Comparison of ENCODE assay signal across 1 cellular context in the genomic region with DNA sequence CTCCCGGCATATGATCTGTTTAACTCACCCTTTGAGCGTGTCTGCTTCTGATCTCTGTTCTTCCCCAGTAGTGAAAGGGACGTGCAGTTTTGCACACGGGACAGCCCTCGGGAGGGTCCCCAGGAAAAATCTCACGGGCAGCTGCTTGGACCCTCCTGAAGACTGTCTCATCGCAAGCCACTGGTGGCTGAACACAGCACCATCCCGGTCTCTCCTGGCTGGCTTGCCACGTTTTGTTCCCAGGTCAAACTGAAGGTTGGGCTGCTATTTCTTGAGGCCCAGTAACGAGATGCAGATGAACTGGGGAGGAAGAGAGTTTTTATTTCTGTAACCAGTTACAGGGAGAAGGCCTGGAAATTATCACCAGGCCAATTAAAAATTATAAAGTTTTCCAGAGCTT.
TF ChIP-seq lines count a peak whose summit lies in the region.

No MANE protein-coding gene starts in this region.

TF ChIP-seq in GM12878, 131 proteins besides CTCF, POLR2A, EP300 and RAD21:
- TF ChIP-seq EGR1 (IDR thresholded peaks at IDR 0.05; ENCODE audit: borderline replicate concordance in 1 of 2, low read depth in 2 of 2, low read length in 2 of 2) (no peak), IKZF1 (conservative IDR thresholded peaks at IDR 0.05) (peak; percentile 21; the same call in 1 of the 2 replicates)
